Comparison of ENCODE assay signal across 13 cellular contexts in genomic region chr2:235511187-235511661, GRCh38. TPM values are rescaled to one million over a fixed set of nuclear protein-coding genes. Genes with fewer than 3 reads are reported as not detected.
DNase-seq lines count a peak whose midpoint lies in the region; ATAC-seq, FAIRE-seq and TF ChIP-seq lines count a peak whose summit lies in the region.
"Had no signal": no experiment of that assay in that cellular context is flagged by ENCODE, and none has a peak within 500 bp of the region (broad histone marks: within the 10 kb centered on the region; RNA-seq: fewer than 3 reads in every experiment).

No MANE protein-coding gene starts in this region.

- no peak for FAIRE-seq in bronchial epithelial cell (lab: Jason Lieb, UNC)

- H3K9me3 ChIP-seq in gastrocnemius medialis, result no peaks in the 10 kb centered on the region
- H3K9me3 ChIP-seq: heart left ventricle, SJSA1 had no signal

- H3K36me3 ChIP-seq in bronchial epithelial cell (ENCODE audit: control insufficient read depth, insufficient read depth, low read length) (no peaks in the 10 kb centered on the region), gastrocnemius medialis (no peaks in the 10 kb centered on the region)
- H3K36me3 ChIP-seq: heart left ventricle had no signal

- ATAC-seq in gastrocnemius medialis (no peak), HG03565 (IDR thresholded peaks at IDR 0.05; ENCODE audit: unreplicated experiment) (no peak)
- ATAC-seq: activated T-helper 17 cell treated with anti-CD3 and anti-CD28 coated beads, Interleukin-2, amount 50 U/mL, for 72 hours had no signal

- H3K4me1 ChIP-seq in gastrocnemius medialis, result peaks cover 19 to 41% of the 10 kb centered on the region in 2 donors

- H3K4me3 ChIP-seq in bronchial epithelial cell (ENCODE audit: low read depth, low read length) (no peak overlapping the region), gastrocnemius medialis (no peak overlapping the region)
- H3K4me3 ChIP-seq: heart left ventricle, SJSA1 had no signal

- H3K27me3 ChIP-seq in bronchial epithelial cell (ENCODE audit: control insufficient read depth, insufficient read depth, low read length) (no peaks in the 10 kb centered on the region), gastrocnemius medialis (no peaks in the 10 kb centered on the region)
- H3K27me3 ChIP-seq: heart left ventricle, SJSA1 had no signal

- intact Hi-C loops in gastrocnemius medialis (cut with DNase I; ENCODE audit: low total_unique reads), result no loop called here

- no peak for TF ChIP-seq EP300 in Ishikawa (IDR thresholded peaks at IDR 0.05; ENCODE audit: borderline replicate concordance)

- TF ChIP-seq CTCF in bronchial epithelial cell (IDR thresholded peaks at IDR 0.05; ENCODE audit: insufficient read depth, low read length, severe bottlenecking) (no peak), gastrocnemius medialis (IDR thresholded peaks at IDR 0.05 in 4 of 5, conservative IDR thresholded peaks at IDR 0.05 in 1 of 5) (no peak)

- in situ Hi-C loops in gastrocnemius medialis (cut with MboI; ENCODE audit: low sequenced_read_pairs in 4 of 4), result no loop called here

- no peak for TF ChIP-seq POLR2A in gastrocnemius medialis (IDR thresholded peaks at IDR 0.05)

- TF ChIP-seq RAD21 in Ishikawa (IDR thresholded peaks at IDR 0.05; ENCODE audit: low read depth), result no peak

- no peak overlapping the region for H3K27ac ChIP-seq in gastrocnemius medialis
- H3K27ac ChIP-seq: heart left ventricle, SJSA1 had no signal

- DNase-seq in AG08395 (ENCODE audit: low spot score) (peak; percentile 94), bronchial epithelial cell (ENCODE audit: low read depth) (peak; percentile 85), left kidney (ENCODE audit: low read depth, low spot score) (peak; percentile 84), germinal center (ENCODE audit: low spot score) (no peak), gastrocnemius medialis (no peak), ecto neural progenitor cell (ENCODE audit: low spot score) (no peak)
- DNase-seq: DMS53; stimulated activated CD4-positive, alpha-beta T cell treated with anti-CD3 and anti-CD28 coated beads, Interleukin-1b, Interleukin-23, amount 100 ng/mL, for 48 hours had no signal

TF ChIP-seq in Ishikawa, 13 proteins besides CTCF, POLR2A, EP300 and RAD21:
- TF ChIP-seq NFIC (IDR thresholded peaks at IDR 0.05) (peak; percentile 44), ZBTB7A (IDR thresholded peaks at IDR 0.05; ENCODE audit: low read depth) (no peak), MAX (IDR thresholded peaks at IDR 0.05) (no peak)

RNA-seq across cellular contexts. Expression of gene AGAP1, which starts 17.4 kb away (rescaled TPM):
- 17.9 and 22.4 TPM in 2 replicates for total RNA-seq in bronchial epithelial cell
- 10 to 100 TPM in 3 of 4 donors, 1 to 10 TPM in 1; 8.5 to 26.8 (median 14.4) TPM for total RNA-seq in gastrocnemius medialis

Comparison
In these comparisons a context has a peak if more than half of its experiments do, and no peak if none do; other contexts are left out.
1. DNase-seq: peak in AG08395 (single experiment), bronchial epithelial cell (single experiment) and left kidney (single experiment); none in germinal center (single experiment), gastrocnemius medialis (0 of 2) and ecto neural progenitor cell (single experiment).